Comparison of ENCODE assay signal across 17 cellular contexts in genomic region chr9:121976751-121977150, GRCh38.
DNase-seq lines count a peak whose midpoint lies in the region; ATAC-seq and TF ChIP-seq lines count a peak whose summit lies in the region.
"Had no signal": no experiment of that assay in that cellular context is flagged by ENCODE, and none has a peak within 500 bp of the region (broad histone marks: within the 10 kb centered on the region; RNA-seq: fewer than 3 reads in every experiment).

No MANE protein-coding gene starts in this region.

- H3K9me3 ChIP-seq in gastroesophageal sphincter = no peaks in the 10 kb centered on the region

- H3K27me3 ChIP-seq in gastroesophageal sphincter = no peaks in the 10 kb centered on the region
- H3K27me3 ChIP-seq: heart right ventricle had no signal

- no peak for TF ChIP-seq CTCF in gastroesophageal sphincter (IDR thresholded peaks at IDR 0.05)

- 43 to 50% methylated on average over 1 of the region's 1 CpG for WGBS in gastroesophageal sphincter (ENCODE audit: low coverage in 1 of 2), 2 donors

- DNase-seq in DMS53 (lab: John Stamatoyannopoulos, UW) (peak; percentile 85), NCI-H69 (lab: John Stamatoyannopoulos, UW) (peak; percentile 11), epithelial cell of prostate (ENCODE audit: low read depth, low spot score) (peak; percentile 88), renal cortical epithelial cell (ENCODE audit: low read depth) (peak; percentile 87), NOMO-1 treated with dmso at 0.1 percent for 144 hours (lab: John Stamatoyannopoulos, UW; ENCODE audit: unreplicated experiment) (no peak), NCI-H774 (lab: John Stamatoyannopoulos, UW) (no peak)
- DNase-seq in activated effector memory CD4-positive, alpha-beta T cell treated with Interleukin-2 at 50 U/mL for 16 hours = no peak
- DNase-seq: activated CD4-positive, alpha-beta T cell treated with anti-CD3 and anti-CD28 coated beads for 4 hours; activated T-cell treated with anti-CD3 and anti-CD28 coated beads, Interleukin-2, amount 50 U/mL, for 48 hours; aorta; CD4-positive, alpha-beta memory T cell; effector memory CD4-positive, alpha-beta T cell; heart right ventricle; naive thymus-derived CD8-positive, alpha-beta T cell; NCI-H2171 treated with DMSO at 0.1 percent for 48 hours; stimulated activated CD4-positive, alpha-beta T cell treated with anti-CD3 and anti-CD28 coated beads, Interleukin-2, amount 100 ng/mL, for 48 hours had no signal

- H3K4me3 ChIP-seq in gastroesophageal sphincter = no peak overlapping the region
- H3K4me3 ChIP-seq: heart right ventricle had no signal

- ATAC-seq in gastroesophageal sphincter = no peak
- ATAC-seq: heart right ventricle; naive thymus-derived CD8-positive, alpha-beta T cell had no signal

- no peaks in the 10 kb centered on the region for H3K4me1 ChIP-seq in gastroesophageal sphincter

- no peak for TF ChIP-seq POLR2A in gastroesophageal sphincter (IDR thresholded peaks at IDR 0.05)

- peaks cover 0 to 20% of the 10 kb centered on the region in 2 donors for H3K36me3 ChIP-seq in gastroesophageal sphincter

- TF ChIP-seq EP300 in gastroesophageal sphincter (IDR thresholded peaks at IDR 0.05) = no peak

- peak overlapping the region; percentile 91 for H3K27ac ChIP-seq in epithelial cell of prostate
- H3K27ac ChIP-seq in gastroesophageal sphincter = no peak overlapping the region
- H3K27ac ChIP-seq: heart right ventricle had no signal

Comparison
In these comparisons a context has a peak if more than half of its experiments do, and no peak if none do; other contexts are left out.
1. DNase-seq: peak in DMS53 (single experiment), NCI-H69 (single experiment), epithelial cell of prostate (single experiment) and renal cortical epithelial cell (single experiment); none in NOMO-1 treated with dmso at 0.1 percent for 144 hours (single experiment), activated effector memory CD4-positive, alpha-beta T cell treated with Interleukin-2 at 50 U/mL for 16 hours (single experiment) and NCI-H774 (single experiment).